Comparison of ENCODE assay signal across 1 cellular context in genomic region chr3:172080503-172080902, GRCh38.
TF ChIP-seq lines count a peak whose summit lies in the region.

No MANE protein-coding gene starts in this region.

TF ChIP-seq in HepG2, 621 proteins besides CTCF, POLR2A, EP300 and RAD21 (continued from another document and continues in another):
- no peak for TF ChIP-seq HBP1 (CRISPR knock-in tag; IDR thresholded peaks at IDR 0.05; ENCODE audit: low read depth)
- TF ChIP-seq MBD4 (IDR thresholded peaks at IDR 0.05; ENCODE audit: borderline replicate concordance, low read length): no peak
- no peak for TF ChIP-seq SIN3A (IDR thresholded peaks at IDR 0.05; ENCODE audit: borderline replicate concordance, low read depth, low read length)
- no peak for TF ChIP-seq ZNF878 (CRISPR knock-in tag; IDR thresholded peaks at IDR 0.05)
- no peak for TF ChIP-seq ATF4 (CRISPR knock-in tag; IDR thresholded peaks at IDR 0.05)
- no peak for TF ChIP-seq YEATS4 (CRISPR knock-in tag; IDR thresholded peaks at IDR 0.05; ENCODE audit: borderline replicate concordance)
- TF ChIP-seq E2F2 (CRISPR knock-in tag; IDR thresholded peaks at IDR 0.05; ENCODE audit: borderline replicate concordance): no peak
- no peak for TF ChIP-seq RFXANK (CRISPR knock-in tag; IDR thresholded peaks at IDR 0.05)
- no peak for TF ChIP-seq IKZF1 (IDR thresholded peaks at IDR 0.05)
- no peak for TF ChIP-seq XBP1 (CRISPR knock-in tag; IDR thresholded peaks at IDR 0.05)
- no peak for TF ChIP-seq DMAP1 (CRISPR knock-in tag; IDR thresholded peaks at IDR 0.05)
- TF ChIP-seq MXD1 (CRISPR knock-in tag; IDR thresholded peaks at IDR 0.05): no peak
- TF ChIP-seq ZNF362 (CRISPR knock-in tag; IDR thresholded peaks at IDR 0.05; ENCODE audit: borderline replicate concordance): no peak
- TF ChIP-seq ZBTB21 (CRISPR knock-in tag; IDR thresholded peaks at IDR 0.05): no peak
- no peak for TF ChIP-seq TCF12 (IDR thresholded peaks at IDR 0.05)
- TF ChIP-seq TCF12 (CRISPR knock-in tag; IDR thresholded peaks at IDR 0.05): no peak
- TF ChIP-seq ZNF317 (CRISPR knock-in tag; IDR thresholded peaks at IDR 0.05): no peak
- TF ChIP-seq NR2F1 (CRISPR knock-in tag; IDR thresholded peaks at IDR 0.05): no peak
- no peak for TF ChIP-seq HMGA1 (CRISPR knock-in tag; conservative IDR thresholded peaks at IDR 0.05)
- no peak for TF ChIP-seq ZNF839 (CRISPR knock-in tag; IDR thresholded peaks at IDR 0.05; ENCODE audit: borderline replicate concordance)
- TF ChIP-seq REL (CRISPR knock-in tag; conservative IDR thresholded peaks at IDR 0.05): no peak
- TF ChIP-seq SIX1 (CRISPR knock-in tag; IDR thresholded peaks at IDR 0.05; ENCODE audit: borderline replicate concordance): 0 out of 2 replicates have a peak, but pooled peaks have one; percentile 19
- no peak for TF ChIP-seq ZNF350 (CRISPR knock-in tag; IDR thresholded peaks at IDR 0.05; ENCODE audit: borderline replicate concordance, low read depth)
- no peak for TF ChIP-seq SMAD9 (CRISPR knock-in tag; IDR thresholded peaks at IDR 0.05)
- TF ChIP-seq E2F5 (CRISPR knock-in tag; conservative IDR thresholded peaks at IDR 0.05): no peak
- TF ChIP-seq CAMTA2 (CRISPR knock-in tag; IDR thresholded peaks at IDR 0.05; ENCODE audit: borderline replicate concordance): no peak
- TF ChIP-seq SSRP1 (CRISPR knock-in tag; IDR thresholded peaks at IDR 0.05): no peak
- no peak for TF ChIP-seq ZBTB14 (CRISPR knock-in tag; IDR thresholded peaks at IDR 0.05)
- no peak for TF ChIP-seq ZNF678 (CRISPR knock-in tag; IDR thresholded peaks at IDR 0.05)
- no peak for TF ChIP-seq KDM5B (CRISPR knock-in tag; IDR thresholded peaks at IDR 0.05; ENCODE audit: borderline replicate concordance)
- TF ChIP-seq ADNP (CRISPR knock-in tag; IDR thresholded peaks at IDR 0.05): no peak
- TF ChIP-seq ZNF792 (CRISPR knock-in tag; IDR thresholded peaks at IDR 0.05): no peak
- TF ChIP-seq HDAC1 (CRISPR knock-in tag; IDR thresholded peaks at IDR 0.05): peak; percentile 50; the same call in 1 of the 2 replicates
- no peak for TF ChIP-seq ZNF407 (CRISPR knock-in tag; IDR thresholded peaks at IDR 0.05; ENCODE audit: not compliant biosample characterization)
- no peak for TF ChIP-seq ZNF646 (CRISPR knock-in tag; IDR thresholded peaks at IDR 0.05)
- TF ChIP-seq NFIB (CRISPR knock-in tag; IDR thresholded peaks at IDR 0.05; ENCODE audit: borderline replicate concordance): no peak
- TF ChIP-seq SNAPC2 (CRISPR knock-in tag; IDR thresholded peaks at IDR 0.05): no peak
- no peak for TF ChIP-seq NAIF1 (CRISPR knock-in tag; IDR thresholded peaks at IDR 0.05; ENCODE audit: borderline replicate concordance)
- TF ChIP-seq PHF8 (CRISPR knock-in tag; IDR thresholded peaks at IDR 0.05): no peak
- 0 out of 2 replicates have a peak, but pooled peaks have one; percentile 18 for TF ChIP-seq RXRB (CRISPR knock-in tag; IDR thresholded peaks at IDR 0.05; ENCODE audit: borderline replicate concordance)
- TF ChIP-seq GABPA (IDR thresholded peaks at IDR 0.05; ENCODE audit: low read depth, low read length): no peak
- TF ChIP-seq GABPA (CRISPR knock-in tag; IDR thresholded peaks at IDR 0.05; ENCODE audit: low read depth): no peak
